ENCODE assay signal across 1 cellular context in the genomic region with DNA sequence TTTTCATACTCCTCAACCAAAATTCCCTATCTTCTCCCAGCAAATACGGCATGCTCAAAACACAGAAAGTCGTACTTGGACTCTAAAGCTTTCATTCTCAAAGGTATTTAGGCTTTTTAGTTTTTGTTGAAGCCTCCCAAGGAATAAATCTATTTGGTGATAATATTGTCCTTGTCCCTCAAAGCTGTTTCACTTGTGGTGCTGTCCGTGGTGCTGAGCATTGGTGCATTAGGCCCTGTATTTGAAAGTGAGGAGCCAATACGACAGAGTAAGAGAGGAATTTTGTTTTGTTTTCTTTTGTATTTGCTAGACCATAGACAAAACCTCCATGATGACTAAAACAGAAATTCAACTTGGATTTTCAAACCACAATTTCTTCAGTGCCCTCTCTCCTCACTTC.
TF ChIP-seq lines count a peak whose summit lies in the region.

No MANE protein-coding gene starts in this region.

TF ChIP-seq in HepG2, 621 proteins besides CTCF, POLR2A, EP300 and RAD21 (continues in another document):
- TF ChIP-seq KLF13 (CRISPR knock-in tag; IDR thresholded peaks at IDR 0.05) (no peak), SNAPC2 (CRISPR knock-in tag; IDR thresholded peaks at IDR 0.05) (no peak), KMT2B (CRISPR knock-in tag; IDR thresholded peaks at IDR 0.05) (0 out of 2 replicates have a peak, but pooled peaks have one; percentile 29), MIER2 (CRISPR knock-in tag; IDR thresholded peaks at IDR 0.05) (peak; percentile 98), POGZ (CRISPR knock-in tag; IDR thresholded peaks at IDR 0.05) (no peak), KAT2B (IDR thresholded peaks at IDR 0.05; ENCODE audit: borderline replicate concordance, low read depth, low read length) (no peak), KLF11 (CRISPR knock-in tag; IDR thresholded peaks at IDR 0.05) (no peak), WIZ (CRISPR knock-in tag; IDR thresholded peaks at IDR 0.05) (0 out of 2 replicates have a peak, but pooled peaks have one; percentile 51), DPF2 (CRISPR knock-in tag; IDR thresholded peaks at IDR 0.05; ENCODE audit: borderline replicate concordance, low read depth) (no peak), ZNF550 (CRISPR knock-in tag; IDR thresholded peaks at IDR 0.05; ENCODE audit: borderline replicate concordance) (no peak), HNF4G (IDR thresholded peaks at IDR 0.05; ENCODE audit: borderline replicate concordance, low read depth, low read length) (no peak), HNF4G (CRISPR knock-in tag; IDR thresholded peaks at IDR 0.05; ENCODE audit: borderline replicate concordance, low read depth) (no peak), FOXO1 (CRISPR knock-in tag; IDR thresholded peaks at IDR 0.05) (no peak), ZSCAN9 (CRISPR knock-in tag; IDR thresholded peaks at IDR 0.05; ENCODE audit: borderline replicate concordance) (peak; percentile 80), ZNF30 (CRISPR knock-in tag; IDR thresholded peaks at IDR 0.05) (no peak), TARDBP (CRISPR knock-in tag; IDR thresholded peaks at IDR 0.05) (no peak), KLF6 (CRISPR knock-in tag; IDR thresholded peaks at IDR 0.05) (peak; percentile 84; the same call in 1 of the 2 replicates), ZNF558 (CRISPR knock-in tag; IDR thresholded peaks at IDR 0.05; ENCODE audit: borderline replicate concordance) (peak; percentile 48; the same call in 1 of the 2 replicates), CENPX (CRISPR knock-in tag; IDR thresholded peaks at IDR 0.05) (no peak), ZNF12 (CRISPR knock-in tag; IDR thresholded peaks at IDR 0.05) (peak; percentile 57; the same call in 1 of the 2 replicates), THAP11 (CRISPR knock-in tag; IDR thresholded peaks at IDR 0.05) (0 out of 2 replicates have a peak, but pooled peaks have one; percentile 31), ZNF3 (CRISPR knock-in tag; IDR thresholded peaks at IDR 0.05) (0 out of 2 replicates have a peak, but pooled peaks have one; percentile 27), MBNL3 (CRISPR knock-in tag; conservative IDR thresholded peaks at IDR 0.05) (no peak), SIX4 (CRISPR knock-in tag; IDR thresholded peaks at IDR 0.05) (no peak), DNMT3B (CRISPR knock-in tag; conservative IDR thresholded peaks at IDR 0.05) (0 out of 2 replicates have a peak, but pooled peaks have one; percentile 50), ELF3 (CRISPR knock-in tag; IDR thresholded peaks at IDR 0.05) (0 out of 2 replicates have a peak, but pooled peaks have one; percentile 31), MXD4 (CRISPR knock-in tag; IDR thresholded peaks at IDR 0.05) (no peak), ZNF577 (CRISPR knock-in tag; IDR thresholded peaks at IDR 0.05; ENCODE audit: borderline replicate concordance, low read depth) (no peak), KLF16 (CRISPR knock-in tag; IDR thresholded peaks at IDR 0.05) (peak in 1 of 2 experiments; percentile 79; a peak in 2 of 4 replicates), PHF8 (CRISPR knock-in tag; IDR thresholded peaks at IDR 0.05) (no peak)
- TF ChIP-seq, protein P1, sequence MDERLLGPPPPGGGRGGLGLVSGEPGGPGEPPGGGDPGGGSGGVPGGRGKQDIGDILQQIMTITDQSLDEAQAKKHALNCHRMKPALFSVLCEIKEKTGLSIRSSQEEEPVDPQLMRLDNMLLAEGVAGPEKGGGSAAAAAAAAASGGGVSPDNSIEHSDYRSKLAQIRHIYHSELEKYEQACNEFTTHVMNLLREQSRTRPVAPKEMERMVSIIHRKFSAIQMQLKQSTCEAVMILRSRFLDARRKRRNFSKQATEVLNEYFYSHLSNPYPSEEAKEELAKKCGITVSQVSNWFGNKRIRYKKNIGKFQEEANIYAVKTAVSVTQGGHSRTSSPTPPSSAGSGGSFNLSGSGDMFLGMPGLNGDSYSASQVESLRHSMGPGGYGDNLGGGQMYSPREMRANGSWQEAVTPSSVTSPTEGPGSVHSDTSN (CRISPR knock-in tag; IDR thresholded peaks at IDR 0.05), result no peak
- TF ChIP-seq, protein P2, sequence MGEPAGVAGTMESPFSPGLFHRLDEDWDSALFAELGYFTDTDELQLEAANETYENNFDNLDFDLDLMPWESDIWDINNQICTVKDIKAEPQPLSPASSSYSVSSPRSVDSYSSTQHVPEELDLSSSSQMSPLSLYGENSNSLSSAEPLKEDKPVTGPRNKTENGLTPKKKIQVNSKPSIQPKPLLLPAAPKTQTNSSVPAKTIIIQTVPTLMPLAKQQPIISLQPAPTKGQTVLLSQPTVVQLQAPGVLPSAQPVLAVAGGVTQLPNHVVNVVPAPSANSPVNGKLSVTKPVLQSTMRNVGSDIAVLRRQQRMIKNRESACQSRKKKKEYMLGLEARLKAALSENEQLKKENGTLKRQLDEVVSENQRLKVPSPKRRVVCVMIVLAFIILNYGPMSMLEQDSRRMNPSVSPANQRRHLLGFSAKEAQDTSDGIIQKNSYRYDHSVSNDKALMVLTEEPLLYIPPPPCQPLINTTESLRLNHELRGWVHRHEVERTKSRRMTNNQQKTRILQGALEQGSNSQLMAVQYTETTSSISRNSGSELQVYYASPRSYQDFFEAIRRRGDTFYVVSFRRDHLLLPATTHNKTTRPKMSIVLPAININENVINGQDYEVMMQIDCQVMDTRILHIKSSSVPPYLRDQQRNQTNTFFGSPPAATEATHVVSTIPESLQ (CRISPR knock-in tag; conservative IDR thresholded peaks at IDR 0.05), result 0 out of 2 replicates have a peak, but pooled peaks have one; percentile 53
- TF ChIP-seq, protein P3, sequence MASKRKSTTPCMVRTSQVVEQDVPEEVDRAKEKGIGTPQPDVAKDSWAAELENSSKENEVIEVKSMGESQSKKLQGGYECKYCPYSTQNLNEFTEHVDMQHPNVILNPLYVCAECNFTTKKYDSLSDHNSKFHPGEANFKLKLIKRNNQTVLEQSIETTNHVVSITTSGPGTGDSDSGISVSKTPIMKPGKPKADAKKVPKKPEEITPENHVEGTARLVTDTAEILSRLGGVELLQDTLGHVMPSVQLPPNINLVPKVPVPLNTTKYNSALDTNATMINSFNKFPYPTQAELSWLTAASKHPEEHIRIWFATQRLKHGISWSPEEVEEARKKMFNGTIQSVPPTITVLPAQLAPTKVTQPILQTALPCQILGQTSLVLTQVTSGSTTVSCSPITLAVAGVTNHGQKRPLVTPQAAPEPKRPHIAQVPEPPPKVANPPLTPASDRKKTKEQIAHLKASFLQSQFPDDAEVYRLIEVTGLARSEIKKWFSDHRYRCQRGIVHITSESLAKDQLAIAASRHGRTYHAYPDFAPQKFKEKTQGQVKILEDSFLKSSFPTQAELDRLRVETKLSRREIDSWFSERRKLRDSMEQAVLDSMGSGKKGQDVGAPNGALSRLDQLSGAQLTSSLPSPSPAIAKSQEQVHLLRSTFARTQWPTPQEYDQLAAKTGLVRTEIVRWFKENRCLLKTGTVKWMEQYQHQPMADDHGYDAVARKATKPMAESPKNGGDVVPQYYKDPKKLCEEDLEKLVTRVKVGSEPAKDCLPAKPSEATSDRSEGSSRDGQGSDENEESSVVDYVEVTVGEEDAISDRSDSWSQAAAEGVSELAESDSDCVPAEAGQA (IDR thresholded peaks at IDR 0.05; ENCODE audit: low read depth), result no peak
- TF ChIP-seq, protein P3 (CRISPR knock-in tag; IDR thresholded peaks at IDR 0.05; ENCODE audit: borderline replicate concordance), result no peak
- TF ChIP-seq, protein P4, sequence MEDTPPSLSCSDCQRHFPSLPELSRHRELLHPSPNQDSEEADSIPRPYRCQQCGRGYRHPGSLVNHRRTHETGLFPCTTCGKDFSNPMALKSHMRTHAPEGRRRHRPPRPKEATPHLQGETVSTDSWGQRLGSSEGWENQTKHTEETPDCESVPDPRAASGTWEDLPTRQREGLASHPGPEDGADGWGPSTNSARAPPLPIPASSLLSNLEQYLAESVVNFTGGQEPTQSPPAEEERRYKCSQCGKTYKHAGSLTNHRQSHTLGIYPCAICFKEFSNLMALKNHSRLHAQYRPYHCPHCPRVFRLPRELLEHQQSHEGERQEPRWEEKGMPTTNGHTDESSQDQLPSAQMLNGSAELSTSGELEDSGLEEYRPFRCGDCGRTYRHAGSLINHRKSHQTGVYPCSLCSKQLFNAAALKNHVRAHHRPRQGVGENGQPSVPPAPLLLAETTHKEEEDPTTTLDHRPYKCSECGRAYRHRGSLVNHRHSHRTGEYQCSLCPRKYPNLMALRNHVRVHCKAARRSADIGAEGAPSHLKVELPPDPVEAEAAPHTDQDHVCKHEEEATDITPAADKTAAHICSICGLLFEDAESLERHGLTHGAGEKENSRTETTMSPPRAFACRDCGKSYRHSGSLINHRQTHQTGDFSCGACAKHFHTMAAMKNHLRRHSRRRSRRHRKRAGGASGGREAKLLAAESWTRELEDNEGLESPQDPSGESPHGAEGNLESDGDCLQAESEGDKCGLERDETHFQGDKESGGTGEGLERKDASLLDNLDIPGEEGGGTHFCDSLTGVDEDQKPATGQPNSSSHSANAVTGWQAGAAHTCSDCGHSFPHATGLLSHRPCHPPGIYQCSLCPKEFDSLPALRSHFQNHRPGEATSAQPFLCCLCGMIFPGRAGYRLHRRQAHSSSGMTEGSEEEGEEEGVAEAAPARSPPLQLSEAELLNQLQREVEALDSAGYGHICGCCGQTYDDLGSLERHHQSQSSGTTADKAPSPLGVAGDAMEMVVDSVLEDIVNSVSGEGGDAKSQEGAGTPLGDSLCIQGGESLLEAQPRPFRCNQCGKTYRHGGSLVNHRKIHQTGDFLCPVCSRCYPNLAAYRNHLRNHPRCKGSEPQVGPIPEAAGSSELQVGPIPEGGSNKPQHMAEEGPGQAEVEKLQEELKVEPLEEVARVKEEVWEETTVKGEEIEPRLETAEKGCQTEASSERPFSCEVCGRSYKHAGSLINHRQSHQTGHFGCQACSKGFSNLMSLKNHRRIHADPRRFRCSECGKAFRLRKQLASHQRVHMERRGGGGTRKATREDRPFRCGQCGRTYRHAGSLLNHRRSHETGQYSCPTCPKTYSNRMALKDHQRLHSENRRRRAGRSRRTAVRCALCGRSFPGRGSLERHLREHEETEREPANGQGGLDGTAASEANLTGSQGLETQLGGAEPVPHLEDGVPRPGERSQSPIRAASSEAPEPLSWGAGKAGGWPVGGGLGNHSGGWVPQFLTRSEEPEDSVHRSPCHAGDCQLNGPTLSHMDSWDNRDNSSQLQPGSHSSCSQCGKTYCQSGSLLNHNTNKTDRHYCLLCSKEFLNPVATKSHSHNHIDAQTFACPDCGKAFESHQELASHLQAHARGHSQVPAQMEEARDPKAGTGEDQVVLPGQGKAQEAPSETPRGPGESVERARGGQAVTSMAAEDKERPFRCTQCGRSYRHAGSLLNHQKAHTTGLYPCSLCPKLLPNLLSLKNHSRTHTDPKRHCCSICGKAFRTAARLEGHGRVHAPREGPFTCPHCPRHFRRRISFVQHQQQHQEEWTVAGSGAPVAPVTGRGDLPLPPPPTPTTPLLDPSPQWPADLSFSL (CRISPR knock-in tag; IDR thresholded peaks at IDR 0.05), result no peak
- TF ChIP-seq, protein P5, sequence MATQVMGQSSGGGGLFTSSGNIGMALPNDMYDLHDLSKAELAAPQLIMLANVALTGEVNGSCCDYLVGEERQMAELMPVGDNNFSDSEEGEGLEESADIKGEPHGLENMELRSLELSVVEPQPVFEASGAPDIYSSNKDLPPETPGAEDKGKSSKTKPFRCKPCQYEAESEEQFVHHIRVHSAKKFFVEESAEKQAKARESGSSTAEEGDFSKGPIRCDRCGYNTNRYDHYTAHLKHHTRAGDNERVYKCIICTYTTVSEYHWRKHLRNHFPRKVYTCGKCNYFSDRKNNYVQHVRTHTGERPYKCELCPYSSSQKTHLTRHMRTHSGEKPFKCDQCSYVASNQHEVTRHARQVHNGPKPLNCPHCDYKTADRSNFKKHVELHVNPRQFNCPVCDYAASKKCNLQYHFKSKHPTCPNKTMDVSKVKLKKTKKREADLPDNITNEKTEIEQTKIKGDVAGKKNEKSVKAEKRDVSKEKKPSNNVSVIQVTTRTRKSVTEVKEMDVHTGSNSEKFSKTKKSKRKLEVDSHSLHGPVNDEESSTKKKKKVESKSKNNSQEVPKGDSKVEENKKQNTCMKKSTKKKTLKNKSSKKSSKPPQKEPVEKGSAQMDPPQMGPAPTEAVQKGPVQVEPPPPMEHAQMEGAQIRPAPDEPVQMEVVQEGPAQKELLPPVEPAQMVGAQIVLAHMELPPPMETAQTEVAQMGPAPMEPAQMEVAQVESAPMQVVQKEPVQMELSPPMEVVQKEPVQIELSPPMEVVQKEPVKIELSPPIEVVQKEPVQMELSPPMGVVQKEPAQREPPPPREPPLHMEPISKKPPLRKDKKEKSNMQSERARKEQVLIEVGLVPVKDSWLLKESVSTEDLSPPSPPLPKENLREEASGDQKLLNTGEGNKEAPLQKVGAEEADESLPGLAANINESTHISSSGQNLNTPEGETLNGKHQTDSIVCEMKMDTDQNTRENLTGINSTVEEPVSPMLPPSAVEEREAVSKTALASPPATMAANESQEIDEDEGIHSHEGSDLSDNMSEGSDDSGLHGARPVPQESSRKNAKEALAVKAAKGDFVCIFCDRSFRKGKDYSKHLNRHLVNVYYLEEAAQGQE (IDR thresholded peaks at IDR 0.05; ENCODE audit: borderline replicate concordance in 1 of 2, low read depth in 1 of 2, low read length in 2 of 2), result peak; percentile 79 to 99
- TF ChIP-seq, protein P6, sequence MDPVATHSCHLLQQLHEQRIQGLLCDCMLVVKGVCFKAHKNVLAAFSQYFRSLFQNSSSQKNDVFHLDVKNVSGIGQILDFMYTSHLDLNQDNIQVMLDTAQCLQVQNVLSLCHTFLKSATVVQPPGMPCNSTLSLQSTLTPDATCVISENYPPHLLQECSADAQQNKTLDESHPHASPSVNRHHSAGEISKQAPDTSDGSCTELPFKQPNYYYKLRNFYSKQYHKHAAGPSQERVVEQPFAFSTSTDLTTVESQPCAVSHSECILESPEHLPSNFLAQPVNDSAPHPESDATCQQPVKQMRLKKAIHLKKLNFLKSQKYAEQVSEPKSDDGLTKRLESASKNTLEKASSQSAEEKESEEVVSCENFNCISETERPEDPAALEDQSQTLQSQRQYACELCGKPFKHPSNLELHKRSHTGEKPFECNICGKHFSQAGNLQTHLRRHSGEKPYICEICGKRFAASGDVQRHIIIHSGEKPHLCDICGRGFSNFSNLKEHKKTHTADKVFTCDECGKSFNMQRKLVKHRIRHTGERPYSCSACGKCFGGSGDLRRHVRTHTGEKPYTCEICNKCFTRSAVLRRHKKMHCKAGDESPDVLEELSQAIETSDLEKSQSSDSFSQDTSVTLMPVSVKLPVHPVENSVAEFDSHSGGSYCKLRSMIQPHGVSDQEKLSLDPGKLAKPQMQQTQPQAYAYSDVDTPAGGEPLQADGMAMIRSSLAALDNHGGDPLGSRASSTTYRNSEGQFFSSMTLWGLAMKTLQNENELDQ (CRISPR knock-in tag; IDR thresholded peaks at IDR 0.05; ENCODE audit: borderline replicate concordance), result 0 out of 2 replicates have a peak, but pooled peaks have one; percentile 48
